22 cellular contexts compared by ENCODE assay signal in the genomic region with DNA sequence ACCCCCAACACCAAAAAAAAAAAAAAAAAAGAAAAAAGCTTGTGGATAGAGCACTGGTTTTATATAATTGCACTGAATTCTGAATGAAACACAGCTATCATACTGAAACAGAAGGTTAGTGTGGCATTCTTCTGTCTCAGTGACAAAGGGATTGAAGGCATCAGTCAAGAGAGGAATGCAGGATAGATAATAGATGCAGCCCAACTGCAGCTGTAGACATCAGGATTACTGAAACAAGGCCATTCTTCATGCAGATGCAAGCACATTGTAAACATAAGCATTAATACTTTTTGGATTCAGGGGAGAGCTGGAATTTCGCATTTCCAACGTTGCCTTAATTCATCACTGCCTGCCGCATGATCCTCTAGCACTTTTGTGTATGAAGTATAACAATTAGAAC.
"Had no signal": no experiment of that assay in that cellular context is flagged by ENCODE, and none has a peak within 500 bp of the region (broad histone marks: within the 10 kb centered on the region; RNA-seq: fewer than 3 reads in every experiment).

No MANE protein-coding gene starts in this region.

- H3K4me3 ChIP-seq: dorsolateral prefrontal cortex, esophagus muscularis mucosa, gastroesophageal sphincter, heart left ventricle, hepatocyte, lower lobe of right lung, pancreas, right lobe of liver, thoracic aorta, tibial nerve, upper lobe of right lung, uterus had no signal

- H3K36me3 ChIP-seq: esophagus muscularis mucosa, gastroesophageal sphincter, heart left ventricle, lower lobe of right lung, pancreas, right lobe of liver, thoracic aorta, tibial nerve, upper lobe of right lung, uterus had no signal

- H3K4me1 Mint-ChIP-seq: stimulated activated naive B cell treated with anti-CD40 and anti-IgM and Interleukin-4, amounts not matched to agents 10 μg/mL and 1 μg/mL and 100 μg/mL, for 72 hours had no signal

- H3K4me3 Mint-ChIP-seq: natural killer cell treated with Interleukin-12 subunit alpha and Interleukin-12 subunit beta and Interleukin-15 and Interleukin-18, amount 100 ng/mL, for 72 hours; stimulated activated naive B cell treated with anti-CD40 and anti-IgM and Interleukin-4, amounts not matched to agents 10 μg/mL and 1 μg/mL and 100 μg/mL, for 72 hours; stimulated activated naive CD8-positive, alpha-beta T cell treated with anti-CD3 and anti-CD28 coated beads, Interleukin-15, Interleukin-2, amounts not matched to agents 100 ng/mL and 50 ng/mL, for 24 hours had no signal

- DNase-seq: dorsolateral prefrontal cortex; effector CD8-positive, alpha-beta T cell; foreskin keratinocyte; heart left ventricle; left ventricle myocardium superior; lower lobe of right lung; occipital lobe; pancreas; right lobe of liver; small intestine; stimulated activated CD4-positive, alpha-beta T cell treated with anti-CD3 and anti-CD28 coated beads, Interleukin-15, amount 100 ng/mL, for 24 hours; stimulated activated CD4-positive, alpha-beta T cell treated with anti-CD3 and anti-CD28 coated beads, Interleukin-2, amount 100 ng/mL, for 48 hours; stimulated activated naive B cell treated with anti-CD40 and anti-IgM and Interleukin-4, amounts not matched to agents 10 μg/mL and 1 μg/mL and 100 μg/mL, for 72 hours; upper lobe of right lung; uterus had no signal

- H3K9me3 ChIP-seq: esophagus muscularis mucosa, gastroesophageal sphincter, heart left ventricle, lower lobe of right lung, pancreas, right lobe of liver, thoracic aorta, tibial nerve, upper lobe of right lung, uterus had no signal

- H3K79me2 ChIP-seq: hepatocyte had no signal

- ATAC-seq: foreskin keratinocyte; gastroesophageal sphincter; heart left ventricle; left ventricle myocardium superior; lower lobe of right lung; natural killer cell treated with Interleukin-12 subunit alpha and Interleukin-12 subunit beta and Interleukin-15 and Interleukin-18, amount 100 ng/mL, for 72 hours; pancreas; right lobe of liver; stimulated activated naive B cell treated with anti-CD40 and anti-IgM and Interleukin-4, amounts not matched to agents 10 μg/mL and 1 μg/mL and 100 μg/mL, for 72 hours; upper lobe of right lung had no signal

- H3K36me3 Mint-ChIP-seq: natural killer cell treated with Interleukin-12 subunit alpha and Interleukin-12 subunit beta and Interleukin-15 and Interleukin-18, amount 100 ng/mL, for 72 hours; stimulated activated naive B cell treated with anti-CD40 and anti-IgM and Interleukin-4, amounts not matched to agents 10 μg/mL and 1 μg/mL and 100 μg/mL, for 72 hours had no signal

- H2AFZ ChIP-seq: hepatocyte had no signal

- H3K27ac ChIP-seq: dorsolateral prefrontal cortex, esophagus muscularis mucosa, foreskin keratinocyte, gastroesophageal sphincter, heart left ventricle, hepatocyte, lower lobe of right lung, pancreas, right lobe of liver, tibial nerve, upper lobe of right lung, uterus had no signal

- H3K4me1 ChIP-seq: esophagus muscularis mucosa, foreskin keratinocyte, gastroesophageal sphincter, heart left ventricle, lower lobe of right lung, pancreas, right lobe of liver, tibial nerve, upper lobe of right lung, uterus had no signal

- H3K27ac Mint-ChIP-seq: natural killer cell treated with Interleukin-12 subunit alpha and Interleukin-12 subunit beta and Interleukin-15 and Interleukin-18, amount 100 ng/mL, for 72 hours; stimulated activated naive B cell treated with anti-CD40 and anti-IgM and Interleukin-4, amounts not matched to agents 10 μg/mL and 1 μg/mL and 100 μg/mL, for 72 hours; stimulated activated naive CD8-positive, alpha-beta T cell treated with anti-CD3 and anti-CD28 coated beads, Interleukin-15, Interleukin-2, amounts not matched to agents 100 ng/mL and 50 ng/mL, for 24 hours had no signal

- H3K4me2 ChIP-seq: hepatocyte had no signal

- H3K27me3 Mint-ChIP-seq: natural killer cell treated with Interleukin-12 subunit alpha and Interleukin-12 subunit beta and Interleukin-15 and Interleukin-18, amount 100 ng/mL, for 72 hours; stimulated activated naive B cell treated with anti-CD40 and anti-IgM and Interleukin-4, amounts not matched to agents 10 μg/mL and 1 μg/mL and 100 μg/mL, for 72 hours; stimulated activated naive CD8-positive, alpha-beta T cell treated with anti-CD3 and anti-CD28 coated beads, Interleukin-15, Interleukin-2, amounts not matched to agents 100 ng/mL and 50 ng/mL, for 24 hours had no signal

- H3K27me3 ChIP-seq: esophagus muscularis mucosa, foreskin keratinocyte, gastroesophageal sphincter, heart left ventricle, hepatocyte, pancreas, right lobe of liver, tibial nerve, upper lobe of right lung, uterus had no signal
